9 cellular contexts compared by ENCODE assay signal in the genomic region with DNA sequence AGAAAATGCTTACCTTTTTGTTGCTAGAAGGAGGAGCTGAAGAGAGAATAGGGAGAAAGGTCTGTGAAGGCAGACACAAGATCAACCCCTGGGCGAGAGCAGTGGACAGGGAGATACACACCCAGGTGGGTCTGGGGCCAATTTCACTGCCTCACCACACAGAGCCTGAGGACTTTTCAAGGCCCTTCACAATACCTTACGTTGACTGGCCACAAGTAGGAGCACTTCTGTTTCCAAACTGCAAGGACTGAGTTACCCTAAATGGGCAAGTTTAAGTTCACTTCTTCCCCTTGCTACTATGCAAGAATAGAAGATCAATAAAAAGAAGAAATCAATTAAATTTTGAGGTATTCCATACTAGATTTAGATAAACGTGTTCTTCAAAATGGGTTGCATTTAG.
DNase-seq lines count a peak whose midpoint lies in the region; ATAC-seq, FAIRE-seq and TF ChIP-seq lines count a peak whose summit lies in the region.
"Had no signal": no experiment of that assay in that cellular context is flagged by ENCODE, and none has a peak within 500 bp of the region (broad histone marks: within the 10 kb centered on the region; RNA-seq: fewer than 3 reads in every experiment).

No MANE protein-coding gene starts in this region.

- H3K36me3 ChIP-seq in colonic mucosa (no peaks in the 10 kb centered on the region), sigmoid colon (no peaks in the 10 kb centered on the region)

- H3K4me3 Mint-ChIP-seq in natural killer cell treated with Interleukin-12 subunit alpha and Interleukin-12 subunit beta and Interleukin-15 and Interleukin-18, amount 100 ng/mL, for 72 hours: no peak overlapping the region

- H3K9me3 ChIP-seq in colonic mucosa: no peaks in the 10 kb centered on the region
- no peaks in the 10 kb centered on the region for H3K9me3 ChIP-seq in sigmoid colon

- FAIRE-seq in D721Med (lab: Jason Lieb, UNC): no peak

- ATAC-seq in GM18870 (IDR thresholded peaks at IDR 0.05; ENCODE audit: unreplicated experiment): peak; percentile 57
- peak; percentile 82 for ATAC-seq in HG02973 (IDR thresholded peaks at IDR 0.05; ENCODE audit: unreplicated experiment)
- ATAC-seq in natural killer cell treated with Interleukin-12 subunit alpha and Interleukin-12 subunit beta and Interleukin-15 and Interleukin-18, amount 100 ng/mL, for 72 hours: peak; percentile 40 to 49

- H3K27ac Mint-ChIP-seq in natural killer cell treated with Interleukin-12 subunit alpha and Interleukin-12 subunit beta and Interleukin-15 and Interleukin-18, amount 100 ng/mL, for 72 hours: no peak overlapping the region

- WGBS in sigmoid colon, 2 donors: 11 to 46% methylated on average over 3 of the region's 3 CpGs
- WGBS in lower leg skin, 2 donors: 37 to 47% methylated on average over 3 of the region's 3 CpGs

- TF ChIP-seq POLR2A in sigmoid colon (IDR thresholded peaks at IDR 0.05) (no peak), lower leg skin (IDR thresholded peaks at IDR 0.05) (no peak)

- no peaks in the 10 kb centered on the region for H3K9me3 Mint-ChIP-seq in natural killer cell treated with Interleukin-12 subunit alpha and Interleukin-12 subunit beta and Interleukin-15 and Interleukin-18, amount 100 ng/mL, for 72 hours

- H3K4me1 Mint-ChIP-seq in natural killer cell treated with Interleukin-12 subunit alpha and Interleukin-12 subunit beta and Interleukin-15 and Interleukin-18, amount 100 ng/mL, for 72 hours (ENCODE audit: low read depth in 2 of 2): no peaks in the 10 kb centered on the region

- no peaks in the 10 kb centered on the region for H3K36me3 Mint-ChIP-seq in natural killer cell treated with Interleukin-12 subunit alpha and Interleukin-12 subunit beta and Interleukin-15 and Interleukin-18, amount 100 ng/mL, for 72 hours

- no peak overlapping the region for H3K27ac ChIP-seq in colonic mucosa
- no peak overlapping the region for H3K27ac ChIP-seq in sigmoid colon
- H3K27ac ChIP-seq: skin epidermis had no signal

- no peak for TF ChIP-seq EP300 in sigmoid colon (IDR thresholded peaks at IDR 0.05)

- TF ChIP-seq CTCF in D721Med (IDR thresholded peaks at IDR 0.05; ENCODE audit: insufficient read depth, missing control alignments): peak; percentile 64
- peak; percentile 28 for TF ChIP-seq CTCF in colonic mucosa (IDR thresholded peaks at IDR 0.05)
- no peak for TF ChIP-seq CTCF in sigmoid colon (IDR thresholded peaks at IDR 0.05)
- TF ChIP-seq CTCF in lower leg skin (IDR thresholded peaks at IDR 0.05): no peak

- H3K4me3 ChIP-seq in colonic mucosa: no peak overlapping the region
- no peak overlapping the region for H3K4me3 ChIP-seq in sigmoid colon
- H3K4me3 ChIP-seq in lower leg skin (ENCODE audit: low read depth, poor library complexity, severe bottlenecking): no peak overlapping the region
- H3K4me3 ChIP-seq: skin epidermis had no signal

- H3K9ac ChIP-seq in colonic mucosa (ENCODE audit: low read depth in 2 of 2, low read length in 2 of 2): no peak overlapping the region

- H3K4me1 ChIP-seq in colonic mucosa (no peaks in the 10 kb centered on the region), sigmoid colon (no peaks in the 10 kb centered on the region)

- intact Hi-C loops in colonic mucosa (cut with DNase I): no loop called here
- intact Hi-C loops in sigmoid colon (cut with DNase I): no loop called here
- intact Hi-C loops in lower leg skin (cut with DNase I; ENCODE audit: low total_unique reads): no loop called here

- H3K27me3 ChIP-seq in colonic mucosa: no peaks in the 10 kb centered on the region
- H3K27me3 ChIP-seq in sigmoid colon: no peaks in the 10 kb centered on the region

- peaks cover 3 to 13% of the 10 kb centered on the region in 2 donors for H3K27me3 Mint-ChIP-seq in natural killer cell treated with Interleukin-12 subunit alpha and Interleukin-12 subunit beta and Interleukin-15 and Interleukin-18, amount 100 ng/mL, for 72 hours

- DNase-seq in D721Med (ENCODE audit: insufficient read length, low spot score) (no peak), NCI-H69 (lab: John Stamatoyannopoulos, UW) (peak; percentile 74), colonic mucosa (peak; percentile 57), sigmoid colon (no peak), lower leg skin (ENCODE audit: low spot score in 2 of 2) (no peak)
- DNase-seq in natural killer cell treated with Interleukin-12 subunit alpha and Interleukin-12 subunit beta and Interleukin-15 and Interleukin-18, amount 100 ng/mL, for 72 hours (ENCODE audit: low spot score): no peak

Comparison
In these comparisons a context has a peak if more than half of its experiments do, and no peak if none do; other contexts are left out.
1. DNase-seq: peak in NCI-H69 (single experiment) and colonic mucosa (single experiment); none in D721Med (single experiment), natural killer cell treated with Interleukin-12 subunit alpha and Interleukin-12 subunit beta and Interleukin-15 and Interleukin-18, amount 100 ng/mL, for 72 hours (single experiment), sigmoid colon (single experiment) and lower leg skin (0 of 2).
2. CTCF ChIP-seq: peak in D721Med (single experiment) and colonic mucosa (single experiment); none in sigmoid colon (0 of 4) and lower leg skin (0 of 3).
3. Peak in every context shown above with its lines, with median percentiles within 50 percentile points of each other: ATAC-seq.